Comparison of ENCODE assay signal across 10 cellular contexts in the genomic region with DNA sequence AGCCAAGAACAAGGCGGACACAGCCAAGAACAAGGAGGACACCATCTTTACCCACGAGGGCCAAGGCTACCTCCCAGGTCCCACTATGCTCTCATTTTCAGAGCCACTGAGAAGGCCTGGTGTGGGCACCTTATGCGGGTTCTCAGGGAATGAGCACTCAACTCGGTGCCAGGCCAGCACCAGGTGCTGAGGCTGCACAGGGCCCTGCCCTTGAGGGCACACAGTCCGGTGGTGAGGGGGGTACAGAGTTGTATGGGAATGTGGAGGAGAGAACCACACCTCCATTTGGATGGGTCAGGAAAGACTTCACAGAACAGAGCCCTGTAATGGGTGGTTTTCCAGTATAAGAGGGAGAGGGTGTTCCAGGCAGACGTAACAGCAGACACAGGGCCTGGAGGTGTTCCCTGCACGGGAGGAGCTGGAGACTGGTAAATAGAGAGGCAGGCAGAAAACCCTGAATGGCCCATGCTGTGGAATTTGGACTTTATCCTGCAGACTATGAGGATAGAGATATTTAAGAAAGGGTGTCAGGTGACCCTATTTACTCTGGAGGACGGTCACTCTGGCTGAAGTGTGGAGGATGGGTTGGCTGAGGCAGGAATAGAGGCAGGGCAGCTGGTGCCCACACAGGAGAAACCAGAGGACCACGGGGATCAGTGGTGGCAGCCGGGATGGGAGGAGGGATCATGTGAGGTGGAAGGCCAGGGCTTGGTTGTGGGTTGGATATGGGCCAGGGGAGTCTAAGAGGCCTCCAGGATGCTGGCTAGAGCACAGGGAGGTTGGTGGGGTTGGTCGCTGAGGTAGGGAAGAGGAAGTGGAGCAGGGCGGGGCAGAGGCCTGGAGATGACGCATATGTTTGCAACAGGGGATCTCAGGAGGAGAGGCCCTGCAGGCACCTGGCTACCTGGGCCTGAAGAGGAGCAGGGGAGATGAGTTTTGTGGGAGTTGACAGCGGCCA. TPM values are rescaled to one million over a fixed set of nuclear protein-coding genes. Genes with fewer than 3 reads are reported as not detected.
DNase-seq lines count a peak whose midpoint lies in the region; ATAC-seq and TF ChIP-seq lines count a peak whose summit lies in the region.
"Had no signal": no experiment of that assay in that cellular context is flagged by ENCODE, and none has a peak within 500 bp of the region (broad histone marks: within the 10 kb centered on the region; RNA-seq: fewer than 3 reads in every experiment).

No MANE protein-coding gene starts in this region.

- DNase-seq in NCI-H510A treated with DMSO at 0.1 percent for 48 hours (lab: John Stamatoyannopoulos, UW) (peak; percentile 67), NCI-H510A (lab: John Stamatoyannopoulos, UW) (no peak), OCI-M1 (lab: John Stamatoyannopoulos, UW) (peak; percentile 68), endodermal cell (no peak), NCI-H82 (lab: John Stamatoyannopoulos, UW) (no peak)
- DNase-seq in stimulated activated naive B cell treated with anti-CD40 and anti-IgM and Interleukin-4, amounts not matched to agents 10 μg/mL and 1 μg/mL and 100 μg/mL, for 72 hours: no peak
- no peak for DNase-seq in CD8-positive, alpha-beta memory T cell
- DNase-seq: Kasumi-1 had no signal

- 79 to 88% methylated on average over 9 to 14 of the region's 14 CpGs for WGBS in endodermal cell (ENCODE audit: insufficient coverage in 1 of 2, insufficient read length in 1 of 2), 2 experiments

- CTCF ChIA-PET in CD8-positive, alpha-beta memory T cell (lab: Charles Lee): no interaction called here

- no peak overlapping the region for H3K9ac ChIP-seq in endodermal cell (ENCODE audit: extremely low read depth, low read length, poor library complexity, severe bottlenecking)

- no peaks in the 10 kb centered on the region for H3K36me3 Mint-ChIP-seq in endodermal cell (ENCODE audit: low read depth)
- H3K36me3 Mint-ChIP-seq in stimulated activated naive B cell treated with anti-CD40 and anti-IgM and Interleukin-4, amounts not matched to agents 10 μg/mL and 1 μg/mL and 100 μg/mL, for 72 hours: no peaks in the 10 kb centered on the region
- no peaks in the 10 kb centered on the region for H3K36me3 Mint-ChIP-seq in CD8-positive, alpha-beta memory T cell

- no peaks in the 10 kb centered on the region for H3K9me3 ChIP-seq in endodermal cell (ENCODE audit: control insufficient read depth, low read length)
- H3K9me3 ChIP-seq in CD8-positive, alpha-beta memory T cell (ENCODE audit: low read length): no peaks in the 10 kb centered on the region

- H3K36me3 ChIP-seq in endodermal cell (ENCODE audit: control insufficient read depth, insufficient read depth, low read length): no peaks in the 10 kb centered on the region
- H3K36me3 ChIP-seq in CD8-positive, alpha-beta memory T cell (ENCODE audit: insufficient read depth, low read length): no peaks in the 10 kb centered on the region

- peaks cover 5% of the 10 kb centered on the region for H3K27me3 Mint-ChIP-seq in endodermal cell (ENCODE audit: insufficient read depth)
- peaks cover 17% of the 10 kb centered on the region in 2 donors for H3K27me3 Mint-ChIP-seq in stimulated activated naive B cell treated with anti-CD40 and anti-IgM and Interleukin-4, amounts not matched to agents 10 μg/mL and 1 μg/mL and 100 μg/mL, for 72 hours
- H3K27me3 Mint-ChIP-seq in CD8-positive, alpha-beta memory T cell: peaks cover 5 to 10% of the 10 kb centered on the region in 2 donors

- H3K9me3 Mint-ChIP-seq in endodermal cell: no peaks in the 10 kb centered on the region
- no peaks in the 10 kb centered on the region for H3K9me3 Mint-ChIP-seq in stimulated activated naive B cell treated with anti-CD40 and anti-IgM and Interleukin-4, amounts not matched to agents 10 μg/mL and 1 μg/mL and 100 μg/mL, for 72 hours
- H3K9me3 Mint-ChIP-seq in CD8-positive, alpha-beta memory T cell: peaks cover 0 to 2% (median 0%) of the 10 kb centered on the region in 5 donors

- TF ChIP-seq CTCF in endodermal cell (conservative IDR thresholded peaks at IDR 0.05): no peak

- POLR2A ChIA-PET in CD8-positive, alpha-beta memory T cell (lab: Charles Lee): no interaction called here

- H3K4me3 Mint-ChIP-seq in endodermal cell: no peak overlapping the region
- H3K4me3 Mint-ChIP-seq in stimulated activated naive B cell treated with anti-CD40 and anti-IgM and Interleukin-4, amounts not matched to agents 10 μg/mL and 1 μg/mL and 100 μg/mL, for 72 hours: no peak overlapping the region
- peak overlapping the region in 1 of 7 donors; percentile 65 for H3K4me3 Mint-ChIP-seq in CD8-positive, alpha-beta memory T cell
- H3K4me3 Mint-ChIP-seq: nephron had no signal

- H3K4me1 ChIP-seq in endodermal cell (ENCODE audit: control insufficient read depth, insufficient read depth, low read length): peaks cover 3% of the 10 kb centered on the region
- no peaks in the 10 kb centered on the region for H3K4me1 ChIP-seq in CD8-positive, alpha-beta memory T cell (ENCODE audit: insufficient read depth, low read length)

- no peak overlapping the region for H3K4me3 ChIP-seq in endodermal cell (ENCODE audit: low read length)
- no peak overlapping the region for H3K4me3 ChIP-seq in CD8-positive, alpha-beta memory T cell (ENCODE audit: low read length)

- peak overlapping the region; percentile 7 for H3K27ac Mint-ChIP-seq in endodermal cell
- peak overlapping the region; percentile 26 for H3K27ac Mint-ChIP-seq in stimulated activated naive B cell treated with anti-CD40 and anti-IgM and Interleukin-4, amounts not matched to agents 10 μg/mL and 1 μg/mL and 100 μg/mL, for 72 hours
- H3K27ac Mint-ChIP-seq in CD8-positive, alpha-beta memory T cell: peak overlapping the region in 1 of 8 donors; percentile 12

- H3K27ac ChIP-seq in endodermal cell (ENCODE audit: low read depth, low read length): no peak overlapping the region
- H3K27ac ChIP-seq in CD8-positive, alpha-beta memory T cell (ENCODE audit: low read depth, low read length): no peak overlapping the region

- peaks cover 14% of the 10 kb centered on the region for H3K4me1 Mint-ChIP-seq in endodermal cell
- H3K4me1 Mint-ChIP-seq in stimulated activated naive B cell treated with anti-CD40 and anti-IgM and Interleukin-4, amounts not matched to agents 10 μg/mL and 1 μg/mL and 100 μg/mL, for 72 hours: peaks cover 6 to 12% of the 10 kb centered on the region in 2 donors
- peaks cover 0 to 3% (median 0%) of the 10 kb centered on the region in 3 donors for H3K4me1 Mint-ChIP-seq in CD8-positive, alpha-beta memory T cell

- no peaks in the 10 kb centered on the region for H3K27me3 ChIP-seq in endodermal cell (ENCODE audit: control insufficient read depth, insufficient read depth, low read length, poor library complexity, severe bottlenecking)
- no peaks in the 10 kb centered on the region for H3K27me3 ChIP-seq in CD8-positive, alpha-beta memory T cell (ENCODE audit: insufficient read depth, low read length, poor library complexity, severe bottlenecking)

- ATAC-seq in stimulated activated naive B cell treated with anti-CD40 and anti-IgM and Interleukin-4, amounts not matched to agents 10 μg/mL and 1 μg/mL and 100 μg/mL, for 72 hours (replicated peaks): peak; percentile 61 to 69
- no peak for ATAC-seq in HG03432 (IDR thresholded peaks at IDR 0.05; ENCODE audit: unreplicated experiment)

RNA-seq across cellular contexts. Expression of gene CRABP1, which starts 34.6 kb away (rescaled TPM):
- 100 to 1,000 TPM; 103 TPM for total RNA-seq in endodermal cell
- polyA plus RNA-seq in endodermal cell (2013, experiment 1 of 2): 2,939 TPM
- 3,263 TPM for polyA plus RNA-seq in endodermal cell (2013, experiment 2 of 2)
- not detected for total RNA-seq in CD8-positive, alpha-beta memory T cell
- not detected for polyA plus RNA-seq in CD8-positive, alpha-beta memory T cell

Comparison
In these comparisons a context has a peak if more than half of its experiments do, and no peak if none do; other contexts are left out.
1. DNase-seq: peak in NCI-H510A treated with DMSO at 0.1 percent for 48 hours (single experiment) and OCI-M1 (single experiment); none in NCI-H510A (single experiment), endodermal cell (single experiment), stimulated activated naive B cell treated with anti-CD40 and anti-IgM and Interleukin-4, amounts not matched to agents 10 μg/mL and 1 μg/mL and 100 μg/mL, for 72 hours (single experiment), CD8-positive, alpha-beta memory T cell (0 of 5) and NCI-H82 (single experiment).
2. RNA of gene CRABP1, which starts 34.6 kb away (total RNA-seq): 103 TPM in endodermal cell; not detected in CD8-positive, alpha-beta memory T cell; every median in the first group is over 10 times any median in the second.